9 cellular contexts compared by ENCODE assay signal in genomic region chr13:106678646-106679045, GRCh38.
"Had no signal": no experiment of that assay in that cellular context is flagged by ENCODE, and none has a peak within 500 bp of the region (broad histone marks: within the 10 kb centered on the region; RNA-seq: fewer than 3 reads in every experiment).

No MANE protein-coding gene starts in this region.

- H3K4me2 ChIP-seq: GM23338, KMS-11 had no signal

- H3K27ac ChIP-seq: KMS-11 had no signal

- H3K9ac ChIP-seq: KMS-11 had no signal

- H3K9me3 Mint-ChIP-seq: GM23338, H9 had no signal

- H3K27ac Mint-ChIP-seq: GM23338, IgD-negative memory B cell had no signal

- FAIRE-seq: H1, H54, HTR-8/SVneo had no signal

- H3K4me3 Mint-ChIP-seq: GM23338, H9, IgD-negative memory B cell had no signal

- DNase-seq: H9, HCEC 1CT, KBM-7 had no signal

- ATAC-seq: GM23338 had no signal

- H3K4me3 ChIP-seq: GM23338 had no signal
